9 cellular contexts compared by ENCODE assay signal in genomic region chr5:61625682-61626620, GRCh38.
DNase-seq lines count a peak whose midpoint lies in the region; ATAC-seq, FAIRE-seq and TF ChIP-seq lines count a peak whose summit lies in the region.
"Had no signal": no experiment of that assay in that cellular context is flagged by ENCODE, and none has a peak within 500 bp of the region (broad histone marks: within the 10 kb centered on the region; RNA-seq: fewer than 3 reads in every experiment).

No MANE protein-coding gene starts in this region.

- H3K4me3 ChIP-seq in NB4 (ENCODE audit: low read depth, low read length) (no peak overlapping the region), astrocyte of the cerebellum (ENCODE audit: low read depth, low read length) (peak overlapping the region; percentile 40)

- no peak overlapping the region for H3K4me3 Mint-ChIP-seq in activated CD4-positive, alpha-beta T cell treated with anti-CD3 and anti-CD28 coated beads, Interleukin-2, amount 10 ng/mL, durations not matched to agents 24 days and 14 days
- H3K4me3 Mint-ChIP-seq in progenitor cell of endocrine pancreas (ENCODE audit: low read depth), result peak overlapping the region; percentile 76

- no peak for TF ChIP-seq POLR2A in NB4 (IDR thresholded peaks at IDR 0.05; ENCODE audit: extremely low read depth, insufficient read length)

- no peaks in the 10 kb centered on the region for H3K9me3 Mint-ChIP-seq in activated CD4-positive, alpha-beta T cell treated with anti-CD3 and anti-CD28 coated beads, Interleukin-2, amount 10 ng/mL, durations not matched to agents 24 days and 14 days
- H3K9me3 Mint-ChIP-seq in progenitor cell of endocrine pancreas (ENCODE audit: low read depth), result no peaks in the 10 kb centered on the region

- intact Hi-C loops in activated CD4-positive, alpha-beta T cell treated with anti-CD3 and anti-CD28 coated beads, Interleukin-2, amount 10 ng/mL, durations not matched to agents 24 days and 14 days (cut with micrococcal nuclease), result loop anchor here (10.0 kb wide), 1 partner anchor 91 kb away; no protein-coding TSS in a partner anchor

- no peaks in the 10 kb centered on the region for H3K36me3 Mint-ChIP-seq in activated CD4-positive, alpha-beta T cell treated with anti-CD3 and anti-CD28 coated beads, Interleukin-2, amount 10 ng/mL, durations not matched to agents 24 days and 14 days (ENCODE audit: low read depth)
- H3K36me3 Mint-ChIP-seq in progenitor cell of endocrine pancreas (ENCODE audit: insufficient read depth), result no peaks in the 10 kb centered on the region

- ATAC-seq in HG02973 (IDR thresholded peaks at IDR 0.05; ENCODE audit: unreplicated experiment), result no peak

- TF ChIP-seq CTCF in NB4 (IDR thresholded peaks at IDR 0.05; ENCODE audit: low read depth, low read length), result no peak
- TF ChIP-seq CTCF in astrocyte of the cerebellum (IDR thresholded peaks at IDR 0.05; ENCODE audit: low read depth, low read length, missing control alignments), result no peak
- TF ChIP-seq CTCF in progenitor cell of endocrine pancreas (IDR thresholded peaks at IDR 0.05; ENCODE audit: unreplicated experiment), result no peak
- no peak for TF ChIP-seq CTCF in D721Med (IDR thresholded peaks at IDR 0.05; ENCODE audit: insufficient read depth, missing control alignments)

- peaks cover 42% of the 10 kb centered on the region for H3K27me3 Mint-ChIP-seq in activated CD4-positive, alpha-beta T cell treated with anti-CD3 and anti-CD28 coated beads, Interleukin-2, amount 10 ng/mL, durations not matched to agents 24 days and 14 days
- no peaks in the 10 kb centered on the region for H3K27me3 Mint-ChIP-seq in progenitor cell of endocrine pancreas

- H3K4me1 Mint-ChIP-seq in activated CD4-positive, alpha-beta T cell treated with anti-CD3 and anti-CD28 coated beads, Interleukin-2, amount 10 ng/mL, durations not matched to agents 24 days and 14 days, result no peaks in the 10 kb centered on the region
- H3K4me1 Mint-ChIP-seq in progenitor cell of endocrine pancreas (ENCODE audit: low read depth), result peaks cover 4% of the 10 kb centered on the region

- in situ Hi-C loops in astrocyte of the cerebellum (cut with HindIII; ENCODE audit: low sequenced_read_pairs), result no loop called here

- no peak overlapping the region for H3K27ac Mint-ChIP-seq in activated CD4-positive, alpha-beta T cell treated with anti-CD3 and anti-CD28 coated beads, Interleukin-2, amount 10 ng/mL, durations not matched to agents 24 days and 14 days
- H3K27ac Mint-ChIP-seq in progenitor cell of endocrine pancreas, result peak overlapping the region; percentile 82

- FAIRE-seq in D721Med (lab: Jason Lieb, UNC), result no peak

- DNase-seq in activated CD4-positive, alpha-beta T cell treated with anti-CD3 and anti-CD28 coated beads, Interleukin-2, amount 10 ng/mL, durations not matched to agents 24 days and 14 days, result peak; percentile 62
- DNase-seq in activated CD4-positive, alpha-beta T cell treated with anti-CD3 and anti-CD28 coated beads, Interleukin-2, amount 50 U/mL, for 1 hour, result no peak
- peak; percentile 50 for DNase-seq in NB4 (ENCODE audit: low read depth)
- no peak for DNase-seq in astrocyte of the cerebellum (ENCODE audit: low read depth)
- peak; percentile 62 to 82 for DNase-seq in hippocampal formation (lab: John Stamatoyannopoulos, UW)
- peak; percentile 62 for DNase-seq in progenitor cell of endocrine pancreas (ENCODE audit: low spot score, unreplicated experiment)
- DNase-seq in D721Med (ENCODE audit: insufficient read length, low spot score), result no peak
- DNase-seq: DND-41 had no signal

Comparison
In these comparisons a context has a peak if more than half of its experiments do, and no peak if none do; other contexts are left out.
1. DNase-seq: peak in activated CD4-positive, alpha-beta T cell treated with anti-CD3 and anti-CD28 coated beads, Interleukin-2, amount 10 ng/mL, durations not matched to agents 24 days and 14 days (single experiment), NB4 (single experiment), hippocampal formation (2 of 2) and progenitor cell of endocrine pancreas (single experiment); none in activated CD4-positive, alpha-beta T cell treated with anti-CD3 and anti-CD28 coated beads, Interleukin-2, amount 50 U/mL, for 1 hour (single experiment), astrocyte of the cerebellum (single experiment) and D721Med (single experiment).